ENCODE assay signal across 8 cellular contexts in the genomic region with DNA sequence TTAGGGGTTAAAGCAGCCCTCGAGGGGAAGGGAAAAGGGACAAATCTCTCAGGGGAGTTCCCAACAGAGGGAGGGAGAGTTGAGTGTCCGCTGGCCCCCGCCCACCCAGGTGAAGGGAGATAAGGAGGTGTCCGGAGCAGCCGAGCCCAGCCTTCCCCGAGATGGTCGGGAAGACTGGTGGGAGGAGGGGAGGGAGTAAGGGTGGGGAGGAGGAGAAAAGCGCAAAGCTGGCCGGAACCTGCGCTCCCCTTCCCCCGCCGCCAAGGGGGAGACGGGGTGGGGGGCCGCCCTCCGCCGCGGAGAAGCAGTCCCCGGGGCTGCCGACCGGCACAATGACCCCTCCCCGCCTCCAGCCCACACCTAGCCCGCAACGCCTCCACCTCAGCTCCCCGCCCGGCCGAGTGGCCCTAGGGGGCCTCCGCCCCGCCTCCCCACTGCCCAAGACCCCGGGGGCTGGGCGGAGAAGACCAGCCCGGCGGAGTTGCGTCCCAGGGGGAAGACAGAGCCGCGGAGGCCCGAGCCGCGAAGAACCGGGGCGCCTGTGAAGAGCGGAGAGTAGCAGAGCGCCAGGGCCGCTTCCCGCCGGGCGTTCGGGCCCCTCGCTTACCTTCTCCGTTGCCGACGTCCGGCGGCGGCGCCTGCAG. TPM values are rescaled to one million over a fixed set of nuclear protein-coding genes. Genes with fewer than 3 reads are reported as not detected.
A peak's percentile ranks its signal among the peaks of the same experiment; 100 is the strongest.
DNase-seq lines count a peak whose midpoint lies in the region; ATAC-seq and TF ChIP-seq lines count a peak whose summit lies in the region.

No MANE protein-coding gene starts in this region.

- H3K4me3 ChIP-seq in left ventricle myocardium inferior, result peak overlapping the region; percentile 86
- peak overlapping the region; percentile 97 for H3K4me3 ChIP-seq in psoas muscle

- H3K27me3 ChIP-seq in left ventricle myocardium inferior (ENCODE audit: low read depth) (no peaks in the 10 kb centered on the region), psoas muscle (ENCODE audit: insufficient read depth in 3 of 3, low read length in 2 of 3) (no peaks in the 10 kb centered on the region)

- intact Hi-C loops in left ventricle myocardium inferior (cut with micrococcal nuclease), result no loop called here
- intact Hi-C loops in psoas muscle (cut with DNase I), result loop anchor here in 1 of 2 donors (5.0 kb wide), 2 partner anchors 42 to 172 kb away; a partner anchor contains a TSS

- DNase-seq in AG20443 (ENCODE audit: low spot score) (peak; percentile 35), RKO (ENCODE audit: low spot score) (peak; percentile 52), left ventricle myocardium inferior (peak; percentile 38), psoas muscle (peak; percentile 41 to 67), NCI-H1694 (lab: John Stamatoyannopoulos, UW) (no peak)

- H3K36me3 ChIP-seq in left ventricle myocardium inferior (no peaks in the 10 kb centered on the region), psoas muscle (ENCODE audit: insufficient read depth in 1 of 2, low read depth in 1 of 2) (no peaks in the 10 kb centered on the region)

- H3K9me3 ChIP-seq in left ventricle myocardium inferior (replicated peaks), result peaks cover under 1% of the 10 kb centered on the region
- H3K9me3 ChIP-seq in psoas muscle, result peaks cover under 1% of the 10 kb centered on the region

- TF ChIP-seq CTCF in left ventricle myocardium inferior (IDR thresholded peaks at IDR 0.05; ENCODE audit: borderline replicate concordance), result no peak
- no peak for TF ChIP-seq CTCF in psoas muscle (IDR thresholded peaks at IDR 0.05)

- peak overlapping the region; percentile 94 for H3K27ac Mint-ChIP-seq in activated naive CD8-positive, alpha-beta T cell

- peaks cover 5% of the 10 kb centered on the region for H3K36me3 Mint-ChIP-seq in activated naive CD8-positive, alpha-beta T cell

- no peaks in the 10 kb centered on the region for H3K27me3 Mint-ChIP-seq in activated naive CD8-positive, alpha-beta T cell

- H3K27ac ChIP-seq in left ventricle myocardium inferior (replicated peaks) (peak overlapping the region; percentile 93), psoas muscle (peak overlapping the region; percentile 96)

- H3K9me3 Mint-ChIP-seq in activated naive CD8-positive, alpha-beta T cell (ENCODE audit: low read depth), result no peaks in the 10 kb centered on the region

- H3K4me1 ChIP-seq in left ventricle myocardium inferior, result peaks cover 86% of the 10 kb centered on the region
- peaks cover 36% of the 10 kb centered on the region for H3K4me1 ChIP-seq in psoas muscle

- ATAC-seq in GM18907 (IDR thresholded peaks at IDR 0.05; ENCODE audit: unreplicated experiment) (peak; percentile 28), HG03280 (IDR thresholded peaks at IDR 0.05; ENCODE audit: unreplicated experiment) (peak; percentile 6), psoas muscle (peak; percentile 28 to 40 (median 36))

- peaks cover 47% of the 10 kb centered on the region for H3K4me1 Mint-ChIP-seq in activated naive CD8-positive, alpha-beta T cell (ENCODE audit: low read depth)

- WGBS in psoas muscle, 3 donors, result 0 to 1% (median 0%) methylated on average over 31 to 55 of the region's 55 CpGs

- peak overlapping the region; percentile 100 for H3K4me3 Mint-ChIP-seq in activated naive CD8-positive, alpha-beta T cell

RNA-seq across cellular contexts. Expression of a gene that starts 0.5 kb away (rescaled TPM):
- total RNA-seq in left ventricle myocardium inferior, result 40.6 TPM
- total RNA-seq in psoas muscle, result 10 to 100 TPM; 30.0 to 34.8 (median 32.4) TPM
- 10 to 100 TPM in 1 of 3 donors, 1 to 10 TPM in 2; 2.7 to 18.5 (median 6.9) TPM for polyA plus RNA-seq in psoas muscle

RNA-seq across cellular contexts. Expression of a gene that starts 0.9 kb away (rescaled TPM):
- total RNA-seq in left ventricle myocardium inferior (86.6 TPM), psoas muscle (10 to 100 TPM; 54.5 to 70.1 (median 61.3) TPM)
- 100 to 1,000 TPM in 1 of 3 donors, 10 to 100 TPM in 2; 93.4 to 160 (median 99.8) TPM for polyA plus RNA-seq in psoas muscle
